In the genomic region with DNA sequence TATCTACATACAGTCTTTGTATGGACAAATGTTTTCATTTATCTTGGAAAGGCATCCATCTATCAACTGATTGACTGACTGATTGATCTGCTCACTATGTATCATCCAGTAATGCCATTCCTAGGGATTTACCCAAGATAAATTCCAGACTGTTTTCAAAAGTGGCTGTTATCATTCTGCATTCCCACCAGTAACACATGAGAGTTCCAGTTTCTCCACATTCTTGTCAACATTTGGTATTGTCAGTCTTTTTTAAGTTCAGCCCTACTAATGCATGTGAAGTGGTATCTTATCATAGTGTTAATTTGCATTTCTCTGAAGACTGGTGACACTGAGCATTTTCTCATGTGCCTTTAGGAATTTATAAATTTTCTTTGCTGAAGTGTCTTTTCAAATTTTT, we compare ENCODE assay signal across 26 cellular contexts.
"Had no signal": no experiment of that assay in that cellular context is flagged by ENCODE, and none has a peak within 500 bp of the region (broad histone marks: within the 10 kb centered on the region; RNA-seq: fewer than 3 reads in every experiment).

No MANE protein-coding gene starts in this region.

- ATAC-seq: stimulated activated effector memory CD8-positive, alpha-beta T cell treated with anti-CD3 and anti-CD28 coated beads, Interleukin-12 subunit alpha, Interleukin-12 subunit beta, amount 100 ng/mL, for 72 hours; stimulated activated memory B cell treated with anti-CD40 and anti-IgM and Interleukin-4, amounts not matched to agents 10 μg/mL and 1 μg/mL and 100 μg/mL, for 72 hours; stimulated activated naive B cell treated with anti-CD40 and anti-IgM and Interleukin-4, amounts not matched to agents 10 μg/mL and 1 μg/mL and 100 μg/mL, for 72 hours; stimulated activated naive CD8-positive, alpha-beta T cell treated with anti-CD3 and anti-CD28 coated beads, Interleukin-15, amount 100 ng/mL, for 72 hours; stimulated activated naive CD8-positive, alpha-beta T cell treated with anti-CD3 and anti-CD28 coated beads, Interleukin-15, Interleukin-2, amounts not matched to agents 100 U/mL and 50 U/mL, for 24 hours; upper lobe of right lung had no signal

- DNase-seq: stimulated activated CD4-positive, alpha-beta T cell treated with anti-CD3 and anti-CD28 coated beads, Interleukin-2, amount 100 ng/mL, for 48 hours; stimulated activated CD4-positive, alpha-beta T cell treated with anti-CD3 and anti-CD28 coated beads, Interleukin-4, amount 100 ng/mL, for 1 hour; stimulated activated CD4-positive, alpha-beta T cell treated with anti-CD3 and anti-CD28 coated beads, Interleukin-4, amount 100 ng/mL, for 24 hours; stimulated activated CD4-positive, alpha-beta T cell treated with anti-CD3 and anti-CD28 coated beads, Interleukin-4, amount 100 ng/mL, for 4 hours; stimulated activated CD8-positive, alpha-beta memory T cell treated with anti-CD3 and anti-CD28 coated beads, Interleukin-4, amount 100 ng/mL, for 48 hours; stimulated activated naive B cell treated with anti-CD40 and anti-IgM and Interleukin-4, amounts not matched to agents 10 μg/mL and 1 μg/mL and 100 μg/mL, for 72 hours; stimulated activated naive CD4-positive, alpha-beta T cell; stimulated activated naive CD4-positive, alpha-beta T cell treated with Interleukin-2 at 50 U/mL for 16 hours; stimulated activated naive CD8-positive, alpha-beta T cell treated with anti-CD3 and anti-CD28 coated beads, Interleukin-15, amount 100 ng/mL, for 72 hours; stimulated activated naive CD8-positive, alpha-beta T cell treated with anti-CD3 and anti-CD28 coated beads, Interleukin-15, Interleukin-2, amounts not matched to agents 100 U/mL and 50 U/mL, for 24 hours; stomach; substantia nigra; testis; thyroid gland; tibial artery; transverse colon; upper lobe of left lung; upper lobe of right lung; uterus had no signal

- H3K4me1 ChIP-seq: stomach, suprapubic skin, testis, thyroid gland, tibial artery, tibial nerve, transverse colon, upper lobe of left lung, upper lobe of right lung, uterus, vagina had no signal

- H3K27ac ChIP-seq: stomach, suprapubic skin, testis, thoracic aorta, thyroid gland, tibial artery, tibial nerve, transverse colon, upper lobe of left lung, upper lobe of right lung, uterus, vagina had no signal

- H3K9me3 ChIP-seq: testis, thyroid gland had no signal

- FAIRE-seq: urothelium cell line had no signal

- H3K36me3 ChIP-seq: suprapubic skin, thoracic aorta, thyroid gland, transverse colon, upper lobe of left lung, upper lobe of right lung, uterus, vagina had no signal

- H3K4me3 ChIP-seq: stomach, suprapubic skin, testis, thoracic aorta, thyroid gland, tibial artery, tibial nerve, transverse colon, upper lobe of left lung, upper lobe of right lung, uterus, vagina had no signal

- H3K27me3 ChIP-seq: stomach, suprapubic skin, testis, thyroid gland, tibial artery, tibial nerve, transverse colon, upper lobe of left lung, upper lobe of right lung, uterus, vagina had no signal
